ENCODE assay signal across 9 cellular contexts in the genomic region with DNA sequence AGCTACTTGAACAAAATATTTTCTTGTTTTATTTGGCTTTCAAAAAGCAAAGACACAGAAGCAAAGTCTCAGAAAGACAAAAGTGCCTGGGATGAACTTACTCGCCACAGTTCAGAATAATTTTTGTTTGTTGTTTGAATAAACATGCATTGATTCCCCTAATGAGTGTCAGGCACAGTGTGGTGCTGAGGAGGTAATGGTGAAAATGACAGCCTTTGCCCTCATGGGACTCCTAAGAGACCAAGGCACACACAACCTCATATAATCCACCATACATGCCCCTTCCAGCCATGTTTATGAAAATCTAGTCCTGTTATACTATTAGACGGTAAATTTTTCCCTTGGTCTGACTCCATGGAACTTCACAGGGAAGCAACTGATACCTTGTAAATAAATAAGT. TPM values are rescaled to one million over a fixed set of nuclear protein-coding genes. Genes with fewer than 3 reads are reported as not detected.
DNase-seq lines count a peak whose midpoint lies in the region; ATAC-seq and TF ChIP-seq lines count a peak whose summit lies in the region.
"Had no signal": no experiment of that assay in that cellular context is flagged by ENCODE, and none has a peak within 500 bp of the region (broad histone marks: within the 10 kb centered on the region; RNA-seq: fewer than 3 reads in every experiment).

No MANE protein-coding gene starts in this region.

- TF ChIP-seq CTCF in Panc1 (IDR thresholded peaks at IDR 0.05) = no peak
- no peak for TF ChIP-seq CTCF in fibroblast of mammary gland (conservative IDR thresholded peaks at IDR 0.05; ENCODE audit: control insufficient read depth, insufficient read depth, low read depth, low read length)

- peaks cover 44% of the 10 kb centered on the region for H3K4me1 ChIP-seq in Panc1 (ENCODE audit: control insufficient read depth, insufficient read depth, low read length)
- peaks cover 10% of the 10 kb centered on the region for H3K4me1 ChIP-seq in rectal smooth muscle tissue (ENCODE audit: control insufficient read depth, insufficient read depth, low read length)

- no peak overlapping the region for H3K9ac ChIP-seq in rectal smooth muscle tissue (ENCODE audit: low read length)

- intact Hi-C loops in Panc1 (cut with micrococcal nuclease; ENCODE audit: unreplicated experiment) = no loop called here

- DNase-seq in Panc1 (ENCODE audit: low read depth, low spot score) (no peak), fibroblast of mammary gland (ENCODE audit: low read depth) (no peak), activated gamma-delta T cell (lab: John Stamatoyannopoulos, UW) (no peak), NCI-H187 (lab: John Stamatoyannopoulos, UW) (no peak)
- DNase-seq: activated naive CD8-positive, alpha-beta T cell treated with anti-CD3 and anti-CD28 coated beads, Interleukin-2, amount 10 ng/mL, durations not matched to agents 7 days and 5 days had no signal

- H3K36me3 ChIP-seq in Panc1 (ENCODE audit: control insufficient read depth, insufficient read depth, low read length) (no peaks in the 10 kb centered on the region), rectal smooth muscle tissue (ENCODE audit: control insufficient read depth, insufficient read depth, low read length) (no peaks in the 10 kb centered on the region)

- in situ Hi-C loops in Panc1 (cut with HindIII; ENCODE audit: low pct_unique_long_range_greater_than_20kb, low sequenced_read_pairs) = no loop called here

- H3K27me3 ChIP-seq in Panc1 (ENCODE audit: control insufficient read depth, insufficient read depth, low read length) (no peaks in the 10 kb centered on the region), rectal smooth muscle tissue (ENCODE audit: control insufficient read depth, insufficient read depth, low read length) (no peaks in the 10 kb centered on the region)

- H3K27ac ChIP-seq in Panc1 (ENCODE audit: low read length) (peak overlapping the region; percentile 82), rectal smooth muscle tissue (ENCODE audit: low read depth, low read length) (no peak overlapping the region)

- BruUV-seq in Panc1 (replicated peaks; lab: Mats Ljungman, UMichigan) = TSS peak; percentile 33

- no peaks in the 10 kb centered on the region for H3K9me3 ChIP-seq in Panc1 (ENCODE audit: control insufficient read depth, insufficient read depth, low read depth, low read length)

- ATAC-seq in Panc1 (no peak), GM18867 (IDR thresholded peaks at IDR 0.05; ENCODE audit: unreplicated experiment) (no peak), HG03571 (IDR thresholded peaks at IDR 0.05; ENCODE audit: unreplicated experiment) (no peak)

- POLR2A ChIA-PET in Panc1 (lab: Charles Lee) = no interaction called here

- CTCF ChIA-PET in Panc1 (lab: Charles Lee) = no interaction called here

- H3K4me3 ChIP-seq in GM08714 (ENCODE audit: low read length) (peak overlapping the region; percentile 68), Panc1 (ENCODE audit: low read depth in 2 of 2, low read length in 2 of 2) (peak overlapping the region; percentile 81 to 85), fibroblast of mammary gland (ENCODE audit: control insufficient read depth, low read depth, low read length) (peak overlapping the region; percentile 72), rectal smooth muscle tissue (ENCODE audit: low read length) (peak overlapping the region; percentile 75)

RNA-seq across cellular contexts. Expression of a gene that starts 2.5 kb away (rescaled TPM):
- 35.4 TPM for total RNA-seq in Panc1 (2021; ENCODE audit: unreplicated experiment)
- polyA plus RNA-seq in Panc1 (2012; ENCODE audit: insufficient read length) = 46.0 TPM
